Comparison of ENCODE assay signal across 8 cellular contexts in the genomic region with DNA sequence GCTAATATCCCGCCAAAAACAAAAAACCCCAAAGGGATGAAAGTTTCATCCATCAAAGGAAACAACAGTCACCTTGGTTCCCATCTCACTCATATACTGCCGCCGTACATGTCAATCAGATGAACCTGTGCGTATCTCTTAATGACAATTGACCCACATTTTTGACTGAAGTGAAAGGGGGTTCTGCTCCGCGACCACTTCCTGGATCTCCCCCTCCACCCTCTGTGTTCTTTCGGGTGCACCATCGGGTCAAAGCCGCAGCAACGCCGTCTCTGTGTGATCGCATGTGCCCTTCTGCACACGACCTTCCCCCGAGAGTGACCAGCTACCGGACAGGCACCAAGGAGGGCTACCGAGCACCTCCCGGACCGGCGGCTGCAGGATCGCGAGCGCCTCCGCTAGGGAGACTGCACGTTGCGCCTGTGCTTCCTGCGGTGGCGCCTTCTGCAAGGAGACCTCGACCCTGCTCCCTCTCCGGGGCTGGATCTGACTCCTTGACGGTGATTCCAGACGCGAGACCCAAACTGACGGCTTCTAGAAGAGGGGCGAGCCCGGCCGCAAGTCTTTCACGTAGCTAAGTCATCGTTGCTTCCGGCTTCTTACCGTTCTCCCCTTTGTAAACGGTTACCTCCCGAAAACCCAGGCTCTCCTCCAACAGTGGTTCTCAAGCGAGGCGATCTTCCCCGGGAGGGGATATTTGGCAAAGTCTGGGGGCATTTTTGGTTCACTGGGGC. TPM values are rescaled to one million over a fixed set of nuclear protein-coding genes. Genes with fewer than 3 reads are reported as not detected.
DNase-seq lines count a peak whose midpoint lies in the region; ATAC-seq, FAIRE-seq and TF ChIP-seq lines count a peak whose summit lies in the region.
"Not testable (repeated sequence)": the region's sequence is repeated elsewhere in the genome, so short reads cannot be mapped to it uniquely, and the experiment has no call there.

No MANE protein-coding gene starts in this region.

- not testable (repeated sequence) for H3K36me3 ChIP-seq in brain microvascular endothelial cell (replicated peaks); stomach smooth muscle (ENCODE audit: control insufficient read depth in 2 of 2, insufficient read depth in 2 of 2, low read length in 2 of 2)

- H4K20me1 ChIP-seq in H9 (ENCODE audit: control insufficient read depth, insufficient read depth, insufficient read length), result not testable (repeated sequence)

- peak overlapping the region; percentile 87 for H3K4me3 ChIP-seq in GM08714 (ENCODE audit: low read length)
- H3K4me3 ChIP-seq in brain microvascular endothelial cell (ENCODE audit: low read depth, low read length), result peak overlapping the region; percentile 61
- H3K4me3 ChIP-seq in stomach smooth muscle (ENCODE audit: low read length in 2 of 2), result peak overlapping the region; percentile 46 to 75

- H3T11ph ChIP-seq in H9 (ENCODE audit: low read length), result not testable (repeated sequence)

- not testable (repeated sequence) for H2BK12ac ChIP-seq in H9 (ENCODE audit: insufficient read length, low read depth, low read length)

- WGBS in H9 (ENCODE audit: extremely low coverage, insufficient read length, low lambda C conversion rate), result no CpG with 5 or more reads among the region's 45 CpGs

- not testable (repeated sequence) for H3K27ac ChIP-seq in H9 (ENCODE audit: insufficient read length, low read depth, low read length); brain microvascular endothelial cell; stomach smooth muscle (ENCODE audit: low read length)

- not testable (repeated sequence) for H3K23ac ChIP-seq in H9 (ENCODE audit: insufficient read length, low read depth, low read length)

- not testable (repeated sequence) for H3K14ac ChIP-seq in H9 (ENCODE audit: insufficient read depth, low read length)

- not testable (repeated sequence) for H2BK5ac ChIP-seq in H9 (ENCODE audit: insufficient read length, low read length)

- not testable (repeated sequence) for H3K27me3 Mint-ChIP-seq in H9 (ENCODE audit: low read depth); neural crest cell (ENCODE audit: low read depth)

- not testable (repeated sequence) for H2BK15ac ChIP-seq in H9 (ENCODE audit: low read depth, low read length)

- H3K56ac ChIP-seq in H9 (ENCODE audit: insufficient read length, low read depth, low read length), result not testable (repeated sequence)

- H4K91ac ChIP-seq in H9 (ENCODE audit: insufficient read length, low read depth, low read length), result not testable (repeated sequence)

- not testable (repeated sequence) for H3K4me1 ChIP-seq in H9 (ENCODE audit: insufficient read depth, low read length); stomach smooth muscle (ENCODE audit: control insufficient read depth, insufficient read depth, low read length)

- intact Hi-C loops in left cardiac atrium (cut with DNase I), result not testable (repeated sequence)

- peak overlapping the region; percentile 82 to 91 for H3K4me3 Mint-ChIP-seq in H9
- H3K4me3 Mint-ChIP-seq in neural crest cell, result peak overlapping the region; percentile 90

- H4K8ac ChIP-seq in H9 (replicated peaks; ENCODE audit: insufficient read length, low read depth, low read length), result not testable (repeated sequence)

- H2BK120ac ChIP-seq in H9 (ENCODE audit: low read depth, low read length, poor library complexity, severe bottlenecking), result not testable (repeated sequence)

- H3K27me3 ChIP-seq in H9 (ENCODE audit: insufficient read depth, low read length); brain microvascular endothelial cell (replicated peaks); stomach smooth muscle (ENCODE audit: control insufficient read depth in 1 of 2, insufficient read depth in 2 of 2, low read length in 2 of 2): not testable (repeated sequence)

- H3K79me2 ChIP-seq in H9 (ENCODE audit: insufficient read depth, low read length), result not testable (repeated sequence)

- H3K9ac ChIP-seq in H9 (ENCODE audit: extremely low read depth, insufficient read length, low read length), result not testable (repeated sequence)
- peak overlapping the region in 1 of 2 donors; percentile 47 for H3K9ac ChIP-seq in stomach smooth muscle (ENCODE audit: low read length in 2 of 2)

- peaks cover 0 to 15% (median 13%) of the 10 kb centered on the region in 3 experiments; a peak in 4 of 7 replicates for H3K36me3 Mint-ChIP-seq in H9 (ENCODE audit: insufficient read depth in 1 of 3, low read depth in 3 of 3)
- H3K36me3 Mint-ChIP-seq in neural crest cell (ENCODE audit: low read depth), result not testable (repeated sequence)

- peak overlapping the region; percentile 32 for H3K4me2 ChIP-seq in H9 (ENCODE audit: insufficient read depth, insufficient read length, low read length)

- not testable (repeated sequence) for H3K79me1 ChIP-seq in H9 (ENCODE audit: insufficient read depth, low read depth, low read length, poor library complexity, severe bottlenecking)

- peak; percentile 7 to 85 for ATAC-seq in left cardiac atrium

- not testable (repeated sequence) for H2AK5ac ChIP-seq in H9 (ENCODE audit: insufficient read length, low read length)

- DNase-seq in H9; HTR-8/SVneo (ENCODE audit: insufficient read length, low spot score); brain microvascular endothelial cell; left cardiac atrium; neural crest cell (ENCODE audit: low read depth, low spot score): not testable (repeated sequence)
- DNase-seq in T-helper 9 cell, result peak; percentile 13

- in situ Hi-C loops in brain microvascular endothelial cell (cut with HindIII; ENCODE audit: low pct_ligation_motif_present, low sequenced_read_pairs), result not testable (repeated sequence)

- not testable (repeated sequence) for H3K9me3 Mint-ChIP-seq in H9, neural crest cell

- H3K27ac Mint-ChIP-seq in H9, result not testable (repeated sequence)
- H3K27ac Mint-ChIP-seq in neural crest cell (ENCODE audit: unreplicated experiment), result peak overlapping the region; percentile 58

- peaks cover 17 to 22% of the 10 kb centered on the region in 2 experiments for H3K4me1 Mint-ChIP-seq in H9
- peaks cover 12% of the 10 kb centered on the region for H3K4me1 Mint-ChIP-seq in neural crest cell

- H3K9me3 ChIP-seq in H9 (ENCODE audit: control insufficient read depth, low read depth, low read length); stomach smooth muscle (ENCODE audit: control insufficient read depth in 2 of 2, low read length in 2 of 2): not testable (repeated sequence)

- not testable (repeated sequence) for H3K23me2 ChIP-seq in H9 (ENCODE audit: insufficient read length, low read depth, low read length, poor library complexity, severe bottlenecking)

- TF ChIP-seq CTCF in H9 (conservative IDR thresholded peaks at IDR 0.05); neural crest cell (conservative IDR thresholded peaks at IDR 0.05): not testable (repeated sequence)
- TF ChIP-seq CTCF in brain microvascular endothelial cell (IDR thresholded peaks at IDR 0.05; ENCODE audit: low read depth, low read length, missing control alignments), result peak; percentile 28

- H3K4ac ChIP-seq in H9 (ENCODE audit: low read depth, low read length), result not testable (repeated sequence)

- not testable (repeated sequence) for H4K5ac ChIP-seq in H9 (ENCODE audit: insufficient read length, low read depth, low read length)

- H3K18ac ChIP-seq in H9 (ENCODE audit: insufficient read length, low read depth, low read length), result not testable (repeated sequence)

- FAIRE-seq in HTR-8/SVneo (lab: Jason Lieb, UNC), result peak; percentile 85

- H2AFZ ChIP-seq in H9 (ENCODE audit: low read length), result not testable (repeated sequence)

- not testable (repeated sequence) for H2BK20ac ChIP-seq in H9 (ENCODE audit: low read depth, low read length, poor library complexity, severe bottlenecking)

RNA-seq across cellular contexts. Expression of a gene that starts 5.6 kb away (rescaled TPM):
- total RNA-seq in H9 (2021) (1.3 and 1.6 TPM in 2 replicates), left cardiac atrium (under 1 TPM in 1 of 2 donors, not detected in 1; 0.09 TPM), neural crest cell (0.07 TPM in 1 of 2 replicates, not detected in the other)

RNA-seq across cellular contexts. Expression of a gene that starts 19.5 kb away (rescaled TPM):
- 51.9 and 55.1 TPM in 2 replicates for total RNA-seq in H9 (2021)
- total RNA-seq in left cardiac atrium, result 10 to 100 TPM; 40.3 to 57.4 TPM
- 60.4 and 74.2 TPM in 2 replicates for total RNA-seq in neural crest cell

RNA-seq across cellular contexts. Expression of a gene that starts 34.4 kb away (rescaled TPM):
- 34.4 and 36.5 TPM in 2 replicates for total RNA-seq in H9 (2021)
- total RNA-seq in left cardiac atrium, result 10 to 100 TPM; 31.8 to 37.3 TPM
- total RNA-seq in neural crest cell, result 26.3 and 26.5 TPM in 2 replicates
